ENCODE assay signal across 8 cellular contexts in the genomic region with DNA sequence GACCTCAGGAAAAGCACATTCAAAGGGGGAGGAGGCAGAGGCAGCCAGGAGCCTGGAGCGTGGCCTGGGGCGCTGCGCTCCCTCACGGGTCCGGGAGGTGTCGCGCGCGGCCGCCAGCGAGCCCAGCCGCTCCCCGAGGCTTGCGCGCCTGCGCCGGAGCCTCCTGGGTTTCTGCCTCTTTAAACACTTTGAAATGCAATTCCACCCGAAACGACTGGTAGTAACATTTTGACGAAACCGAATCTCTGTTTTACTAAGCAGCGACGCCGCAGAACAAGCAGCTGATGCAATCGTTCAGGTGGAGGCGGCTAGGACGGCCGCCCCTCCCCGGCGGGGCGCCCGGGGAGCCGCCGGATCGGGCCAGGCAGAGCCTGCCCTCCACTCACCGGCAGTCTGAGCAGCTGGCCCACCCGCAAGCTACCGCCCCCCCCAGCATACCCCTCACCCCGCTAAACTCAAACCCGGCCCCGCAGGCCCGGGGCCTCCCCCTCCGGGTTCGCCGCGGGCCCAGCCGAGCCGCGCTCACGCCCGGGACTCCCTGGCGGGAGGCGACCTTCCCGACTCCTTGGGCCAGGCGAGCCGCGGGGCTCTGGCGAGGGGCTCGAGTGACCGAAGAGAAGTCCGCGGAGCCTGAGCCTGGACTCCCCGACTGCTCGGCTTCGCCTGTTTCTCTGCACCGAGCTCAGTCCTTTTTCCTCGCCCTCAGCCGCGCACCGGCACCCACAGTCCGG. TPM values are rescaled to one million over a fixed set of nuclear protein-coding genes. Genes with fewer than 3 reads are reported as not detected.
A peak's percentile ranks its signal among the peaks of the same experiment; 100 is the strongest.
DNase-seq lines count a peak whose midpoint lies in the region; ATAC-seq and TF ChIP-seq lines count a peak whose summit lies in the region.

No MANE protein-coding gene starts in this region.

- no peak overlapping the region for H2BK5ac ChIP-seq in neuronal stem cell (ENCODE audit: low read length)

- H4K91ac ChIP-seq in neuronal stem cell (ENCODE audit: low read depth, low read length, poor library complexity), result no peak overlapping the region

- H3K4me3 ChIP-seq in Peyer's patch (peak overlapping the region; percentile 36 to 73 (median 66)), gastroesophageal sphincter (peak overlapping the region; percentile 69 to 70), neuronal stem cell (ENCODE audit: low read length in 2 of 2) (peak overlapping the region; percentile 56 to 90), stomach smooth muscle (ENCODE audit: low read length in 2 of 2) (peak overlapping the region; percentile 81 to 83)

- no peak overlapping the region for H3K14ac ChIP-seq in neuronal stem cell (ENCODE audit: low read length)

- H3K4ac ChIP-seq in neuronal stem cell (ENCODE audit: low read length), result no peak overlapping the region

- H3K9me3 ChIP-seq in CD4-positive, alpha-beta T cell (ENCODE audit: control insufficient read depth, low read length), result no peaks in the 10 kb centered on the region
- H3K9me3 ChIP-seq in Peyer's patch, result no peaks in the 10 kb centered on the region
- no peaks in the 10 kb centered on the region for H3K9me3 ChIP-seq in gastroesophageal sphincter
- H3K9me3 ChIP-seq in neuronal stem cell (replicated peaks in 1 of 2; ENCODE audit: control insufficient read depth in 2 of 2, insufficient read depth in 1 of 2, low read depth in 1 of 2, low read length in 2 of 2), result peaks cover 0 to 7% of the 10 kb centered on the region in 2 donors
- no peaks in the 10 kb centered on the region for H3K9me3 ChIP-seq in stomach smooth muscle (ENCODE audit: control insufficient read depth in 2 of 2, low read length in 2 of 2)

- peak overlapping the region; percentile 90 for H3K18ac ChIP-seq in neuronal stem cell (ENCODE audit: low read length)

- H3K9ac ChIP-seq in neuronal stem cell (ENCODE audit: low read depth, low read length, poor library complexity), result no peak overlapping the region
- peak overlapping the region; percentile 80 to 84 for H3K9ac ChIP-seq in stomach smooth muscle (ENCODE audit: low read length in 2 of 2)

- POLR2A ChIA-PET in CD4-positive, alpha-beta T cell (lab: Charles Lee), result interaction anchor here (1.1 to 2.3 kb wide), 4 partner anchors 437 to 790 kb away, joined by 3 to 5 read pairs (median 4); no protein-coding TSS in a partner anchor

- no peaks in the 10 kb centered on the region for H3K9me3 Mint-ChIP-seq in CD4-positive, alpha-beta T cell

- no peak overlapping the region for H3K27ac Mint-ChIP-seq in CD4-positive, alpha-beta T cell

- no peak for TF ChIP-seq EP300 in gastroesophageal sphincter (IDR thresholded peaks at IDR 0.05)

- no peak overlapping the region for H2AK5ac ChIP-seq in neuronal stem cell (ENCODE audit: low read depth, low read length)

- no peaks in the 10 kb centered on the region for H3K36me3 ChIP-seq in Peyer's patch
- peaks cover 0 to 9% of the 10 kb centered on the region in 2 donors for H3K36me3 ChIP-seq in gastroesophageal sphincter
- H3K36me3 ChIP-seq in neuronal stem cell (replicated peaks in 1 of 2; ENCODE audit: control insufficient read depth in 2 of 2, insufficient read depth in 2 of 2, low read length in 2 of 2), result no peaks in the 10 kb centered on the region
- peaks cover 0 to 6% of the 10 kb centered on the region in 2 donors for H3K36me3 ChIP-seq in stomach smooth muscle (ENCODE audit: control insufficient read depth in 2 of 2, insufficient read depth in 2 of 2, low read length in 2 of 2)

- DNase-seq in CD4-positive, alpha-beta T cell, result peak; percentile 58 to 79 (median 68)
- DNase-seq in Peyer's patch, result peak; percentile 38 to 82 (median 82)
- DNase-seq in activated gamma-delta T cell treated with Interleukin-2 at 50 U/mL for 16 hours, result peak; percentile 64
- DNase-seq in neuronal stem cell (ENCODE audit: low spot score), result no peak

- H3K4me1 Mint-ChIP-seq in CD4-positive, alpha-beta T cell (ENCODE audit: low read depth), result peaks cover 47% of the 10 kb centered on the region

- peak; percentile 89 for ATAC-seq in CD4-positive, alpha-beta T cell (ENCODE audit: poor library complexity)
- ATAC-seq in GM19438 (IDR thresholded peaks at IDR 0.05; ENCODE audit: low read depth, unreplicated experiment) (peak; percentile 90), HG03558 (IDR thresholded peaks at IDR 0.05; ENCODE audit: extremely low read depth, unreplicated experiment) (peak; percentile 90), gastroesophageal sphincter (peak; percentile 85)

- H3K4me2 ChIP-seq in neuronal stem cell (ENCODE audit: insufficient read depth, low read length, poor library complexity, severe bottlenecking), result peak overlapping the region; percentile 94

- H3K23ac ChIP-seq in neuronal stem cell (ENCODE audit: low read depth, low read length, poor library complexity), result peak overlapping the region; percentile 20

- peak in 1 of 2 donors; percentile 17 for TF ChIP-seq POLR2A in Peyer's patch (IDR thresholded peaks at IDR 0.05)
- peak; percentile 48 to 59 for TF ChIP-seq POLR2A in gastroesophageal sphincter (IDR thresholded peaks at IDR 0.05)

- H3K4me1 ChIP-seq in Peyer's patch, result peaks cover 0 to 51% (median 8%) of the 10 kb centered on the region in 4 donors
- peaks cover 0 to 65% (median 24%) of the 10 kb centered on the region in 3 donors for H3K4me1 ChIP-seq in gastroesophageal sphincter
- H3K4me1 ChIP-seq in neuronal stem cell (ENCODE audit: control insufficient read depth in 2 of 2, insufficient read depth in 1 of 2, low read depth in 1 of 2, low read length in 2 of 2), result peaks cover 17 to 18% of the 10 kb centered on the region in 2 donors
- peaks cover 50% of the 10 kb centered on the region for H3K4me1 ChIP-seq in stomach smooth muscle (ENCODE audit: control insufficient read depth, insufficient read depth, low read length)

- H3K4me3 Mint-ChIP-seq in CD4-positive, alpha-beta T cell, result peak overlapping the region; percentile 91

- H3K27ac ChIP-seq in CD4-positive, alpha-beta T cell (ENCODE audit: low read depth, low read length), result no peak overlapping the region
- H3K27ac ChIP-seq in Peyer's patch, result peak overlapping the region; percentile 34 to 78 (median 54)
- H3K27ac ChIP-seq in gastroesophageal sphincter, result peak overlapping the region; percentile 86 to 98 (median 93)
- no peak overlapping the region for H3K27ac ChIP-seq in neuronal stem cell (replicated peaks; ENCODE audit: low read length)
- H3K27ac ChIP-seq in stomach smooth muscle (ENCODE audit: low read length), result peak overlapping the region; percentile 90

- peak overlapping the region; percentile 96 for H2AFZ ChIP-seq in neuronal stem cell (ENCODE audit: low read length)

- TF ChIP-seq CTCF in CD4-positive, alpha-beta T cell (IDR thresholded peaks at IDR 0.05), result peak; percentile 74
- peak; percentile 20 to 74 (median 68) for TF ChIP-seq CTCF in Peyer's patch (IDR thresholded peaks at IDR 0.05)
- TF ChIP-seq CTCF in gastroesophageal sphincter (IDR thresholded peaks at IDR 0.05), result peak in 3 of 4 experiments; percentile 86 to 95 (median 86)

- CTCF ChIA-PET in CD4-positive, alpha-beta T cell (lab: Charles Lee), result interaction anchor here (1.1 to 1.4 kb wide), 2 partner anchors 441 to 588 kb away, joined by 3 read pairs; no protein-coding TSS in a partner anchor

- 0% methylated on average over 6 of the region's 71 CpGs; no CpG with 5 or more reads in 1 of the 2 donors for WGBS in gastroesophageal sphincter (ENCODE audit: low coverage in 1 of 2), 2 donors
- WGBS in neuronal stem cell (ENCODE audit: extremely low coverage in 2 of 2, insufficient read length in 2 of 2, insufficient replicate concordance in 1 of 2), 2 donors, result no CpG with 5 or more reads among the region's 71 CpGs

- no peak overlapping the region for H2BK120ac ChIP-seq in neuronal stem cell (ENCODE audit: low read depth, low read length)

- peaks cover 81% of the 10 kb centered on the region for H3K27me3 Mint-ChIP-seq in CD4-positive, alpha-beta T cell

- peaks cover 4% of the 10 kb centered on the region for H3K36me3 Mint-ChIP-seq in CD4-positive, alpha-beta T cell (ENCODE audit: low read depth)

- H2BK15ac ChIP-seq in neuronal stem cell (ENCODE audit: low read length), result no peak overlapping the region

- H3K27me3 ChIP-seq in CD4-positive, alpha-beta T cell (ENCODE audit: control insufficient read depth, insufficient read depth, low read length), result peaks cover 71% of the 10 kb centered on the region
- H3K27me3 ChIP-seq in Peyer's patch (peaks cover 0 to 32% of the 10 kb centered on the region in 2 donors), gastroesophageal sphincter (peaks cover 59% of the 10 kb centered on the region), neuronal stem cell (ENCODE audit: control insufficient read depth in 3 of 3, insufficient read depth in 3 of 3, low read depth in 1 of 3, low read length in 3 of 3) (peaks cover 45 to 80% (median 72%) of the 10 kb centered on the region in 3 experiments), stomach smooth muscle (ENCODE audit: control insufficient read depth in 1 of 2, insufficient read depth in 2 of 2, low read length in 2 of 2) (no peaks in the 10 kb centered on the region)

- no peak overlapping the region for H4K8ac ChIP-seq in neuronal stem cell (ENCODE audit: low read depth, low read length)

- H2BK12ac ChIP-seq in neuronal stem cell (ENCODE audit: low read length), result no peak overlapping the region

- no peaks in the 10 kb centered on the region for H3K79me1 ChIP-seq in neuronal stem cell (ENCODE audit: low read depth, low read length)

- intact Hi-C loops in CD4-positive, alpha-beta T cell (cut with DNase I, micrococcal nuclease), result loop anchor here (1.0 to 10.0 kb wide), 7 partner anchors 238 to 640 kb away; a partner anchor contains a TSS

RNA-seq across cellular contexts. Expression of a gene that starts 3.3 kb away (rescaled TPM):
- total RNA-seq in CD4-positive, alpha-beta T cell, result not detected
- under 1 TPM in 2 of 4 donors, not detected in 2; 0.28 to 0.94 TPM for total RNA-seq in Peyer's patch
- total RNA-seq in gastroesophageal sphincter, result 10 to 100 TPM in 3 of 4 donors, 1 to 10 TPM in 1; 2.3 to 39.5 (median 26.5) TPM
- 0.03 TPM for polyA plus RNA-seq in neuronal stem cell (2013, experiment 1 of 2)
- 0.03 TPM for polyA plus RNA-seq in neuronal stem cell (2013, experiment 2 of 2)

Comparison
In these comparisons a context has a peak if more than half of its experiments do, and no peak if none do; other contexts are left out.
1. H3K27ac ChIP-seq: peak in Peyer's patch (4 of 4), gastroesophageal sphincter (4 of 4) and stomach smooth muscle (single experiment); none in CD4-positive, alpha-beta T cell (single experiment) and neuronal stem cell (single experiment).
2. Peak in every context shown above with its lines, with median percentiles within 50 percentile points of each other: ATAC-seq, CTCF ChIP-seq and H3K4me3 ChIP-seq.